In genomic region chr4:78806943-78807458, GRCh38 we compare ENCODE assay signal across 26 cellular contexts.
"Had no signal": no experiment of that assay in that cellular context is flagged by ENCODE, and none has a peak within 500 bp of the region (broad histone marks: within the 10 kb centered on the region; RNA-seq: fewer than 3 reads in every experiment).

No MANE protein-coding gene starts in this region.

- ATAC-seq: natural killer cell; psoas muscle; right cardiac atrium; right lobe of liver; stimulated activated effector memory CD8-positive, alpha-beta T cell treated with anti-CD3 and anti-CD28 coated beads, Interleukin-12 subunit alpha, Interleukin-12 subunit beta, amount 100 ng/mL, for 72 hours; stimulated activated naive CD8-positive, alpha-beta T cell treated with anti-CD3 and anti-CD28 coated beads, Interleukin-15, amount 100 ng/mL, for 72 hours; stimulated activated naive CD8-positive, alpha-beta T cell treated with anti-CD3 and anti-CD28 coated beads, Interleukin-15, Interleukin-2, amounts not matched to agents 100 U/mL and 50 U/mL, for 24 hours; upper lobe of right lung had no signal

- DNase-seq: natural killer cell; occipital lobe; ovary; posterior cingulate gyrus; psoas muscle; right cardiac atrium; right lobe of liver; sigmoid colon; small intestine; stimulated activated CD4-positive, alpha-beta T cell treated with anti-CD3 and anti-CD28 coated beads, Interleukin-15, amount 100 ng/mL, for 24 hours; stimulated activated CD4-positive, alpha-beta T cell treated with anti-CD3 and anti-CD28 coated beads, Interleukin-2, amount 100 ng/mL, for 24 hours; stimulated activated CD4-positive, alpha-beta T cell treated with anti-CD3 and anti-CD28 coated beads, Interleukin-2, amount 100 ng/mL, for 48 hours; stimulated activated CD4-positive, alpha-beta T cell treated with anti-CD3 and anti-CD28 coated beads, Interleukin-4, amount 100 ng/mL, for 24 hours; stimulated activated naive CD4-positive, alpha-beta T cell; stimulated activated naive CD8-positive, alpha-beta T cell treated with anti-CD3 and anti-CD28 coated beads, Interleukin-15, amount 100 ng/mL, for 72 hours; stimulated activated naive CD8-positive, alpha-beta T cell treated with anti-CD3 and anti-CD28 coated beads, Interleukin-15, Interleukin-2, amounts not matched to agents 100 U/mL and 50 U/mL, for 24 hours; substantia nigra; testis; tibial artery; transverse colon; upper lobe of right lung; uterus had no signal

- H3K27ac ChIP-seq: neural progenitor cell, ovary, parathyroid adenoma, psoas muscle, right lobe of liver, sigmoid colon, suprapubic skin, testis, tibial artery, transverse colon, upper lobe of right lung, uterus had no signal

- H3K4me3 ChIP-seq: neural progenitor cell, ovary, psoas muscle, right lobe of liver, sigmoid colon, suprapubic skin, testis, tibial artery, transverse colon, upper lobe of right lung, uterus had no signal

- H2AFZ ChIP-seq: neural progenitor cell, parathyroid adenoma had no signal

- H3K4me1 ChIP-seq: parathyroid adenoma, right lobe of liver, testis, uterus had no signal

- H3K9ac ChIP-seq: neural progenitor cell, parathyroid adenoma had no signal

- H3K4me2 ChIP-seq: neural progenitor cell had no signal

- H3K79me2 ChIP-seq: parathyroid adenoma had no signal

- H3K9me3 ChIP-seq: ovary, testis had no signal

- H3K27me3 ChIP-seq: neural progenitor cell, ovary, right lobe of liver, sigmoid colon, suprapubic skin, testis, tibial artery, transverse colon, upper lobe of right lung, uterus had no signal

- H3K36me3 ChIP-seq: neural progenitor cell, ovary, right lobe of liver, sigmoid colon, suprapubic skin, tibial artery, transverse colon, upper lobe of right lung, uterus had no signal
